Comparison of ENCODE assay signal across 1 cellular context in genomic region chr21:29024474-29025327, GRCh38.
TF ChIP-seq lines count a peak whose summit lies in the region.

Gene USP16, plus strand, starts transcription at chr21:29024668. Its CDS starts 3,246 bp downstream, at chr21:29027914.

TF ChIP-seq in K562, 482 proteins besides CTCF, POLR2A, EP300 and RAD21 (continued from another document and continues in another):
- TF ChIP-seq ATF3 (IDR thresholded peaks at IDR 0.05), result no peak
- 0 out of 2 replicates have a peak, but pooled peaks have one; percentile 32 for TF ChIP-seq ATF3 (CRISPR knock-in tag; conservative IDR thresholded peaks at IDR 0.05)
- TF ChIP-seq ZNF124 (CRISPR knock-in tag; IDR thresholded peaks at IDR 0.05), result no peak
- no peak for TF ChIP-seq ZNF311 (CRISPR knock-in tag; IDR thresholded peaks at IDR 0.05)
- TF ChIP-seq BRD9 (IDR thresholded peaks at IDR 0.05; ENCODE audit: low read depth, partially characterized antibody), result peak; percentile 25
- TF ChIP-seq CREB1 (IDR thresholded peaks at IDR 0.05), result peak; percentile 97
- peak; percentile 96 for TF ChIP-seq CREB1 (CRISPR knock-in tag; IDR thresholded peaks at IDR 0.05)
- 0 out of 2 replicates have a peak, but pooled peaks have one; percentile 18 for TF ChIP-seq LARP7 (IDR thresholded peaks at IDR 0.05)
- TF ChIP-seq HNRNPLL (IDR thresholded peaks at IDR 0.05; ENCODE audit: low read depth, low read length, poor library complexity, severe bottlenecking), result peak; percentile 46
- peak in 1 of 2 experiments; percentile 77; a peak in 1 of 4 replicates for TF ChIP-seq SRF (CRISPR knock-in tag; IDR thresholded peaks at IDR 0.05)
- peak; percentile 60 to 67; a peak in 3 of 4 replicates for TF ChIP-seq MAZ (CRISPR knock-in tag; conservative IDR thresholded peaks at IDR 0.05 in 1 of 2, IDR thresholded peaks at IDR 0.05 in 1 of 2)
- TF ChIP-seq ZNF280B (CRISPR knock-in tag; IDR thresholded peaks at IDR 0.05), result no peak
- no peak; the same call in 1 of the 2 replicates for TF ChIP-seq RFX1 (IDR thresholded peaks at IDR 0.05)
- TF ChIP-seq FUS (optimal IDR thresholded peaks at IDR 0.05; ENCODE audit: low read depth, low read length), result no peak
- 0 out of 2 replicates have a peak, but pooled peaks have one; percentile 82 for TF ChIP-seq FOXP1 (CRISPR knock-in tag; IDR thresholded peaks at IDR 0.05)
- no peak for TF ChIP-seq STAG1 (CRISPR knock-in tag; IDR thresholded peaks at IDR 0.05; ENCODE audit: borderline replicate concordance)
- peak in 1 of 2 experiments; percentile 65; a peak in 1 of 4 replicates for TF ChIP-seq ARNT (IDR thresholded peaks at IDR 0.05)
- 0 out of 2 replicates have a peak, but pooled peaks have one; percentile 64 for TF ChIP-seq ZNF518B (CRISPR knock-in tag; IDR thresholded peaks at IDR 0.05)
- TF ChIP-seq PCBP1 (IDR thresholded peaks at IDR 0.05; ENCODE audit: low read depth, low read length, poor library complexity, severe bottlenecking), result peak; percentile 11
- TF ChIP-seq VEZF1 (CRISPR knock-in tag; IDR thresholded peaks at IDR 0.05), result peak; percentile 64
- peak; percentile 99 for TF ChIP-seq MTA1 (IDR thresholded peaks at IDR 0.05; ENCODE audit: borderline replicate concordance)
- peak; percentile 77 for TF ChIP-seq KLF10 (CRISPR knock-in tag; IDR thresholded peaks at IDR 0.05)
- TF ChIP-seq RCOR1 (IDR thresholded peaks at IDR 0.05; ENCODE audit: borderline replicate concordance in 1 of 2, low read depth in 2 of 2, low read length in 2 of 2), result peak in 1 of 2 experiments; percentile 14; a peak in 2 of 4 replicates
- peak; percentile 39 for TF ChIP-seq PML (IDR thresholded peaks at IDR 0.05; ENCODE audit: low read length)
- TF ChIP-seq ARHGAP35 (IDR thresholded peaks at IDR 0.05; ENCODE audit: partially characterized antibody), result no peak
- TF ChIP-seq USF2 (CRISPR knock-in tag; IDR thresholded peaks at IDR 0.05), result peak; percentile 29; the same call in 1 of the 2 replicates
- TF ChIP-seq DACH1 (IDR thresholded peaks at IDR 0.05; ENCODE audit: partially characterized antibody), result no peak
- no peak for TF ChIP-seq SRSF1 (IDR thresholded peaks at IDR 0.05; ENCODE audit: low read depth, low read length)
- TF ChIP-seq PRDM10 (IDR thresholded peaks at IDR 0.05; ENCODE audit: partially characterized antibody), result peak; percentile 77
- TF ChIP-seq SP1 (CRISPR knock-in tag; IDR thresholded peaks at IDR 0.05), result peak; percentile 81; the same call in 1 of the 2 replicates
- peak; percentile 72 for TF ChIP-seq POLR2AphosphoS5 (IDR thresholded peaks at IDR 0.05; ENCODE audit: control insufficient read depth, insufficient read depth, low read depth, low read length)
- TF ChIP-seq NR0B1 (IDR thresholded peaks at IDR 0.05; ENCODE audit: partially characterized antibody), result no peak
- TF ChIP-seq SMAD1 (IDR thresholded peaks at IDR 0.05; ENCODE audit: low read depth, low read length, partially characterized antibody), result peak; percentile 30
- TF ChIP-seq CHD1 (IDR thresholded peaks at IDR 0.05; ENCODE audit: low read length), result peak; percentile 81
- peak; percentile 19 for TF ChIP-seq BHLHE40 (IDR thresholded peaks at IDR 0.05; ENCODE audit: low read length)
- TF ChIP-seq ID3 (CRISPR knock-in tag; IDR thresholded peaks at IDR 0.05), result no peak
- TF ChIP-seq ID3 (tag; IDR thresholded peaks at IDR 0.05), result peak; percentile 32; the same call in 1 of the 2 replicates
- TF ChIP-seq CAMTA2 (CRISPR knock-in tag; conservative IDR thresholded peaks at IDR 0.05), result no peak
- TF ChIP-seq COPS2 (conservative IDR thresholded peaks at IDR 0.05), result no peak
- TF ChIP-seq ZNF644 (tag; IDR thresholded peaks at IDR 0.05; ENCODE audit: low read depth), result 0 out of 2 replicates have a peak, but pooled peaks have one; percentile 25
- no peak for TF ChIP-seq MCM2 (IDR thresholded peaks at IDR 0.05; ENCODE audit: low read depth)
- TF ChIP-seq CHD2 (IDR thresholded peaks at IDR 0.05; ENCODE audit: low read depth, low read length), result peak; percentile 87
- TF ChIP-seq ZNF398 (CRISPR knock-in tag; IDR thresholded peaks at IDR 0.05), result no peak
- peak; percentile 57; the same call in 1 of the 2 replicates for TF ChIP-seq LCOR (CRISPR knock-in tag; IDR thresholded peaks at IDR 0.05)
- TF ChIP-seq TRIM25 (IDR thresholded peaks at IDR 0.05; ENCODE audit: borderline replicate concordance), result 0 out of 2 replicates have a peak, but pooled peaks have one; percentile 61
- TF ChIP-seq ZKSCAN3 (CRISPR knock-in tag; IDR thresholded peaks at IDR 0.05), result no peak
- TF ChIP-seq HDAC2 (IDR thresholded peaks at IDR 0.05), result peak; percentile 91; the same call in 1 of the 2 replicates
- no peak for TF ChIP-seq KAT2B (IDR thresholded peaks at IDR 0.05; ENCODE audit: low read depth, low read length)
